In genomic region chr2:52844701-52845423, GRCh38 we compare ENCODE assay signal across 17 cellular contexts.
"Had no signal": no experiment of that assay in that cellular context is flagged by ENCODE, and none has a peak within 500 bp of the region (broad histone marks: within the 10 kb centered on the region; RNA-seq: fewer than 3 reads in every experiment).

No MANE protein-coding gene starts in this region.

- H3K36me3 ChIP-seq: sigmoid colon, spleen, upper lobe of right lung, WERI-Rb-1 had no signal

- H3K27me3 ChIP-seq: sigmoid colon, spleen, upper lobe of right lung had no signal

- H3K4me3 ChIP-seq: psoas muscle, sigmoid colon, spleen, upper lobe of right lung had no signal

- H3K4me1 ChIP-seq: psoas muscle, sigmoid colon, spleen, upper lobe of right lung had no signal

- ATAC-seq: activated CD4-positive, alpha-beta T cell treated with anti-CD3 and anti-CD28 coated beads for 36 hours; effector memory CD8-positive, alpha-beta T cell; natural killer cell treated with Interleukin-12 subunit alpha and Interleukin-12 subunit beta and Interleukin-15 and Interleukin-18, amount 100 ng/mL, for 72 hours; psoas muscle; stimulated activated naive CD8-positive, alpha-beta T cell treated with anti-CD3 and anti-CD28 coated beads, Interleukin-15, amount 100 ng/mL, for 72 hours; upper lobe of right lung had no signal

- H3K4me3 Mint-ChIP-seq: activated CD4-positive, alpha-beta memory T cell treated with anti-CD3 and anti-CD28 coated beads, Interleukin-2, amount 10 ng/mL, durations not matched to agents 7 days and 5 days; activated CD4-positive, alpha-beta T cell treated with anti-CD3 and anti-CD28 coated beads for 36 hours; activated naive CD4-positive, alpha-beta T cell treated with anti-CD3 and anti-CD28 coated beads, Interleukin-2, amount 50 U/mL, for 24 hours; effector memory CD8-positive, alpha-beta T cell; natural killer cell treated with Interleukin-12 subunit alpha and Interleukin-12 subunit beta and Interleukin-15 and Interleukin-18, amount 100 ng/mL, for 72 hours; stimulated activated naive CD8-positive, alpha-beta T cell treated with anti-CD3 and anti-CD28 coated beads, Interleukin-15, amount 100 ng/mL, for 72 hours; T-helper 1 cell treated with Interleukin-12 subunit alpha and Interleukin-12 subunit beta and Interleukin-4 antibody, amounts not matched to agents 30 μg/mL and 1 μg/mL, for 36 hours had no signal

- H3K4me1 Mint-ChIP-seq: activated CD4-positive, alpha-beta memory T cell treated with anti-CD3 and anti-CD28 coated beads, Interleukin-2, amount 10 ng/mL, durations not matched to agents 7 days and 5 days; activated CD4-positive, alpha-beta T cell treated with anti-CD3 and anti-CD28 coated beads for 36 hours; activated naive CD4-positive, alpha-beta T cell treated with anti-CD3 and anti-CD28 coated beads, Interleukin-2, amount 50 U/mL, for 24 hours; stimulated activated naive CD8-positive, alpha-beta T cell treated with anti-CD3 and anti-CD28 coated beads, Interleukin-15, amount 100 ng/mL, for 72 hours had no signal

- DNase-seq: activated CD4-positive, alpha-beta memory T cell treated with anti-CD3 and anti-CD28 coated beads, Interleukin-2, amount 10 ng/mL, durations not matched to agents 7 days and 5 days; activated CD4-positive, alpha-beta T cell treated with anti-CD3 and anti-CD28 coated beads for 36 hours; activated effector memory CD4-positive, alpha-beta T cell treated with anti-CD3 and anti-CD28 coated beads, Interleukin-2, amount 50 U/mL, for 16 hours; activated T-cell treated with anti-CD3 and anti-CD28 coated beads, Interleukin-2, amount 50 U/mL, for 48 hours; amygdala; dermis blood vessel endothelial cell; effector memory CD8-positive, alpha-beta T cell; psoas muscle; sigmoid colon; spleen; stimulated activated naive CD8-positive, alpha-beta T cell treated with anti-CD3 and anti-CD28 coated beads, Interleukin-15, amount 100 ng/mL, for 72 hours; upper lobe of right lung; WERI-Rb-1 had no signal

- H3K27ac ChIP-seq: epithelial cell of prostate, psoas muscle, sigmoid colon, spleen, upper lobe of right lung, WERI-Rb-1 had no signal

- H3K27ac Mint-ChIP-seq: activated CD4-positive, alpha-beta memory T cell treated with anti-CD3 and anti-CD28 coated beads, Interleukin-2, amount 10 ng/mL, durations not matched to agents 7 days and 5 days; activated CD4-positive, alpha-beta T cell treated with anti-CD3 and anti-CD28 coated beads for 36 hours; activated naive CD4-positive, alpha-beta T cell treated with anti-CD3 and anti-CD28 coated beads, Interleukin-2, amount 50 U/mL, for 24 hours; effector memory CD8-positive, alpha-beta T cell; natural killer cell treated with Interleukin-12 subunit alpha and Interleukin-12 subunit beta and Interleukin-15 and Interleukin-18, amount 100 ng/mL, for 72 hours; stimulated activated naive CD8-positive, alpha-beta T cell treated with anti-CD3 and anti-CD28 coated beads, Interleukin-15, amount 100 ng/mL, for 72 hours; T-helper 1 cell treated with Interleukin-12 subunit alpha and Interleukin-12 subunit beta and Interleukin-4 antibody, amounts not matched to agents 30 μg/mL and 1 μg/mL, for 36 hours had no signal

- H3K36me3 Mint-ChIP-seq: activated naive CD4-positive, alpha-beta T cell treated with anti-CD3 and anti-CD28 coated beads, Interleukin-2, amount 50 U/mL, for 24 hours had no signal

- H3K27me3 Mint-ChIP-seq: activated CD4-positive, alpha-beta memory T cell treated with anti-CD3 and anti-CD28 coated beads, Interleukin-2, amount 10 ng/mL, durations not matched to agents 7 days and 5 days; activated CD4-positive, alpha-beta T cell treated with anti-CD3 and anti-CD28 coated beads for 36 hours; activated naive CD4-positive, alpha-beta T cell treated with anti-CD3 and anti-CD28 coated beads, Interleukin-2, amount 50 U/mL, for 24 hours; effector memory CD8-positive, alpha-beta T cell; natural killer cell treated with Interleukin-12 subunit alpha and Interleukin-12 subunit beta and Interleukin-15 and Interleukin-18, amount 100 ng/mL, for 72 hours; stimulated activated naive CD8-positive, alpha-beta T cell treated with anti-CD3 and anti-CD28 coated beads, Interleukin-15, amount 100 ng/mL, for 72 hours had no signal

- H3K9me3 ChIP-seq: psoas muscle, sigmoid colon, upper lobe of right lung had no signal
